9 cellular contexts compared by ENCODE assay signal in genomic region chr12:15629108-15629507, GRCh38.
DNase-seq lines count a peak whose midpoint lies in the region; ATAC-seq and TF ChIP-seq lines count a peak whose summit lies in the region.
"Had no signal": no experiment of that assay in that cellular context is flagged by ENCODE, and none has a peak within 500 bp of the region (broad histone marks: within the 10 kb centered on the region; RNA-seq: fewer than 3 reads in every experiment).

No MANE protein-coding gene starts in this region.

- H3F3A ChIP-seq in PC-9 (ENCODE audit: insufficient read depth, low read depth) = peaks cover 17% of the 10 kb centered on the region

- H3K4me2 ChIP-seq in PC-9 = peak overlapping the region; percentile 55

- TF ChIP-seq CTCF in PC-9 (conservative IDR thresholded peaks at IDR 0.05) (no peak), foreskin fibroblast (IDR thresholded peaks at IDR 0.05; ENCODE audit: low read depth, low read length) (no peak)
- TF ChIP-seq CTCF in CD8-positive, alpha-beta T cell (IDR thresholded peaks at IDR 0.05) = no peak

- no peaks in the 10 kb centered on the region for H3K36me3 Mint-ChIP-seq in CD8-positive, alpha-beta T cell

- no peaks in the 10 kb centered on the region for H3K4me1 Mint-ChIP-seq in CD8-positive, alpha-beta T cell (ENCODE audit: low read depth)

- H3K4me3 ChIP-seq in PC-9 (no peak overlapping the region), foreskin fibroblast (ENCODE audit: low read depth in 1 of 2, low read length in 2 of 2) (no peak overlapping the region)
- no peak overlapping the region for H3K4me3 ChIP-seq in CD8-positive, alpha-beta T cell (ENCODE audit: low read depth, low read length)

- no peaks in the 10 kb centered on the region for H3K27me3 ChIP-seq in PC-9 (ENCODE audit: insufficient read depth, low read depth)
- H3K27me3 ChIP-seq in CD8-positive, alpha-beta T cell (ENCODE audit: insufficient read depth, low read length) = no peaks in the 10 kb centered on the region
- H3K27me3 ChIP-seq: neutrophil had no signal

- no peak overlapping the region for H2AFZ ChIP-seq in PC-9

- peaks cover 3% of the 10 kb centered on the region for H3K27me3 Mint-ChIP-seq in CD8-positive, alpha-beta T cell (ENCODE audit: low read depth)

- peak; percentile 79 to 95 for DNase-seq in PC-9
- DNase-seq in foreskin fibroblast = peak; percentile 97 to 99
- DNase-seq in pulmonary artery endothelial cell (ENCODE audit: low read depth, low spot score) = peak; percentile 71
- no peak for DNase-seq in activated gamma-delta T cell (lab: John Stamatoyannopoulos, UW)
- no peak for DNase-seq in CD8-positive, alpha-beta T cell
- DNase-seq in NCI-H187 treated with DMSO at 0.1 percent for 48 hours (lab: John Stamatoyannopoulos, UW) = no peak
- no peak for DNase-seq in SIG-M5 (lab: John Stamatoyannopoulos, UW)

- 0 out of 2 replicates have a peak, but pooled peaks cover 3% of the 10 kb centered on the region for H3K9me3 ChIP-seq in PC-9 (ENCODE audit: insufficient read depth, low read depth)
- H3K9me3 ChIP-seq in CD8-positive, alpha-beta T cell (ENCODE audit: low read length) = no peaks in the 10 kb centered on the region
- H3K9me3 ChIP-seq: neutrophil had no signal

- intact Hi-C loops in PC-9 (cut with micrococcal nuclease; ENCODE audit: unreplicated experiment) = loop anchor here (1.0 to 2.0 kb wide), 3 partner anchors 34 to 228 kb away; partner anchors contain the start of gene EPS8
- intact Hi-C loops in CD8-positive, alpha-beta T cell (cut with DNase I, micrococcal nuclease) = no loop called here

- no peaks in the 10 kb centered on the region for H3K9me2 ChIP-seq in PC-9 (ENCODE audit: insufficient read depth)

- H3K27ac Mint-ChIP-seq in CD8-positive, alpha-beta T cell = no peak overlapping the region

- no peaks in the 10 kb centered on the region for H3K79me2 ChIP-seq in PC-9 (ENCODE audit: low read depth)

- BruUV-seq in PC-9 (replicated peaks; lab: Mats Ljungman, UMichigan) = no TSS peak

- H4K20me1 ChIP-seq in PC-9 (ENCODE audit: insufficient read depth) = no peaks in the 10 kb centered on the region

- H3K27ac ChIP-seq in PC-9 = peak overlapping the region; percentile 96
- no peak overlapping the region for H3K27ac ChIP-seq in CD8-positive, alpha-beta T cell (ENCODE audit: low read depth, low read length)
- H3K27ac ChIP-seq: neutrophil had no signal

- H3K9me3 Mint-ChIP-seq in CD8-positive, alpha-beta T cell = no peaks in the 10 kb centered on the region

- peak; percentile 78 for ATAC-seq in GM21360 (IDR thresholded peaks at IDR 0.05; ENCODE audit: unreplicated experiment)
- ATAC-seq in CD8-positive, alpha-beta T cell = no peak

- H3K36me3 ChIP-seq in PC-9 (ENCODE audit: low read depth) = peaks cover 34% of the 10 kb centered on the region
- no peaks in the 10 kb centered on the region for H3K36me3 ChIP-seq in CD8-positive, alpha-beta T cell (ENCODE audit: insufficient read depth, low read length)
- H3K36me3 ChIP-seq: neutrophil had no signal

- H3K4me3 Mint-ChIP-seq in CD8-positive, alpha-beta T cell = no peak overlapping the region

- peaks cover 31% of the 10 kb centered on the region for H3K4me1 ChIP-seq in PC-9 (replicated peaks; ENCODE audit: insufficient read depth)
- no peaks in the 10 kb centered on the region for H3K4me1 ChIP-seq in CD8-positive, alpha-beta T cell (ENCODE audit: insufficient read depth, low read length)

- CTCF ChIA-PET in PC-9 (lab: Charles Lee) = interaction anchor here (0.6 kb wide), 1 partner anchor 219 kb away, joined by 3 read pairs; no protein-coding TSS in a partner anchor
- CTCF ChIA-PET in CD8-positive, alpha-beta T cell (lab: Charles Lee) = no interaction called here

- POLR2A ChIA-PET in PC-9 (lab: Charles Lee; ENCODE audit: unreplicated experiment) = interaction anchor here (0.6 to 0.7 kb wide), 3 partner anchors 137 to 201 kb away, joined by 4 to 11 read pairs (median 5); no protein-coding TSS in a partner anchor
- POLR2A ChIA-PET in CD8-positive, alpha-beta T cell (lab: Charles Lee) = interaction anchor here (0.5 kb wide), 1 partner anchor 727 kb away, joined by 3 read pairs; no protein-coding TSS in a partner anchor

Comparison
In these comparisons a context has a peak if more than half of its experiments do, and no peak if none do; other contexts are left out.
1. DNase-seq: peak in PC-9 (2 of 2), foreskin fibroblast (2 of 2) and pulmonary artery endothelial cell (single experiment); none in activated gamma-delta T cell (single experiment), CD8-positive, alpha-beta T cell (0 of 7), NCI-H187 treated with DMSO at 0.1 percent for 48 hours (single experiment) and SIG-M5 (single experiment).